Comparison of ENCODE assay signal across 38 cellular contexts in the genomic region with DNA sequence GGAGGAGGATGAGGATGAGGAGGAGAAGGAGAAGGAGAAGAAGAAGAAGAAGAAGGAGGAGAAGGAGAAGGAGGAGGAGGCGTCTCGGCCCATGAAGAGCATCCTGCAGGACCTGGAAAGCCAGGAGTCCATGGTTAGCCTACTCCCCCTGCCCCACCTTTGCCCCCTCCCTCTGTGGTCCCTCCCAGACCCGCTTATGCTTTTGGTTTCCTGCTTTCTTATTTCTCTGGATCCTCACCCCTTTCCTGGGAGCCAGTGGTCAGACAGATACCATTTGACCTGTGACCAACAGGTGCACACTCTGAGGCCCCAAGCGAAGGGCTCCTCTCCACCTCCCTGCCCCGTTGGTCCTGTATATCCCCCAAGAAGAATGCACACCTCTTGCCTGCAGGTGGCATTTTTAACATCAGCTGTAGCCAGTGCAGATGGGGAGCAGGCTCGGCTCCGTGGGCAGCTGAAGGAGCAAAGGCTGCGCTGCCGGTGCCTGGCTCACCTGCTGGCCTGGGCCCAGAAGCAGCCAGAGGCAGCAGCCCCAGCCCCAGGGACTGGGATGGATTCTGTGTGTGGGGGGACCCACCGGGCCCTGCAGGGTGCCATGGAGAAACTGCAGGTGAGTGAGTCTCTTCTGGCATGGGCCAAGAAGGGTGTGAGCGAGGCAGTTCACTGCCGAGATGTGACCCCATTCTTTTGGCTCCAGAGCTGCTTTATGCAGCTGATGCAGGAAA. TPM values are rescaled to one million over a fixed set of nuclear protein-coding genes. Genes with fewer than 3 reads are reported as not detected.
"Had no signal": no experiment of that assay in that cellular context is flagged by ENCODE, and none has a peak within 500 bp of the region (broad histone marks: within the 10 kb centered on the region; RNA-seq: fewer than 3 reads in every experiment).

No MANE protein-coding gene starts in this region.

- H3K27ac ChIP-seq: adrenal gland, body of pancreas, brain microvascular endothelial cell, breast epithelium, VCaP had no signal

- H3K4me1 ChIP-seq: adrenal gland, body of pancreas, breast epithelium had no signal

- ATAC-seq: activated CD8-positive, alpha-beta T cell treated with anti-CD3 and anti-CD28 coated beads for 36 hours; activated naive CD4-positive, alpha-beta T cell treated with anti-CD3 and anti-CD28 coated beads, Interleukin-2, amount 50 U/mL, for 72 hours; activated T-cell treated with anti-CD3 and anti-CD28 coated beads, Interleukin-2, amount 50 U/mL, for 4 hours; activated T-cell treated with anti-CD3 and anti-CD28 coated beads, Interleukin-2, amount 50 U/mL, for 72 hours; activated T-helper 17 cell treated with anti-CD3 and anti-CD28 coated beads, Interleukin-2, amount 50 U/mL, for 72 hours; body of pancreas had no signal

- H3K36me3 ChIP-seq: adrenal gland, brain microvascular endothelial cell, breast epithelium had no signal

- H3K9me3 Mint-ChIP-seq: activated CD4-positive, alpha-beta memory T cell treated with anti-CD3 and anti-CD28 coated beads for 36 hours; activated CD8-positive, alpha-beta T cell treated with anti-CD3 and anti-CD28 coated beads for 36 hours; activated naive CD8-positive, alpha-beta T cell treated with anti-CD3 and anti-CD28 coated beads for 36 hours had no signal

- H3K36me3 Mint-ChIP-seq: activated CD4-positive, alpha-beta memory T cell treated with anti-CD3 and anti-CD28 coated beads for 36 hours; activated naive CD8-positive, alpha-beta T cell treated with anti-CD3 and anti-CD28 coated beads for 36 hours had no signal

- H3K4me3 ChIP-seq: adrenal gland, body of pancreas, breast epithelium had no signal

- H3K4me3 Mint-ChIP-seq: activated B cell treated with CpG ODN at 0.5 μM for 24 hours; activated CD4-positive, alpha-beta memory T cell treated with anti-CD3 and anti-CD28 coated beads for 36 hours; activated CD4-positive, alpha-beta T cell treated with anti-CD3 and anti-CD28 coated beads, Interleukin-2, amount 10 ng/mL, durations not matched to agents 24 days and 14 days; activated CD8-positive, alpha-beta T cell treated with anti-CD3 and anti-CD28 coated beads for 36 hours; activated naive CD4-positive, alpha-beta T cell treated with anti-CD3 and anti-CD28 coated beads for 36 hours; activated naive CD8-positive, alpha-beta T cell treated with anti-CD3 and anti-CD28 coated beads for 36 hours; activated T-cell treated with anti-CD3 and anti-CD28 coated beads, Interleukin-2, amount 50 U/mL, for 4 hours; activated T-cell treated with anti-CD3 and anti-CD28 coated beads, Interleukin-2, amount 50 U/mL, for 72 hours; activated T-helper 1 cell treated with anti-CD3 and anti-CD28 coated beads, Interleukin-12 subunit alpha, Interleukin-12 subunit beta, Interleukin-2, Interleukin-4 antibody, amounts not matched to agents 30 ng/mL and 10 ng/mL and 1 ng/mL, durations not matched to agents 14 hours and 24 hours and 36 hours; activated T-helper 17 cell treated with anti-CD3 and anti-CD28 coated beads, Interleukin-2, amount 50 U/mL, for 72 hours; central memory CD8-positive, alpha-beta T cell; T-helper 1 cell treated with Interleukin-12 subunit alpha and Interleukin-12 subunit beta and Interleukin-4 antibody, amounts not matched to agents 30 μg/mL and 1 μg/mL, for 36 hours; T-helper 2 cell treated with Interferon-gamma antibody and Interleukin-4, amounts not matched to agents 5 μg/mL and 100 μg/mL, for 36 hours had no signal

- H3K4me1 Mint-ChIP-seq: activated B cell treated with CpG ODN at 0.5 μM for 24 hours; activated CD4-positive, alpha-beta T cell treated with anti-CD3 and anti-CD28 coated beads, Interleukin-2, amount 10 ng/mL, durations not matched to agents 24 days and 14 days; activated naive CD8-positive, alpha-beta T cell treated with anti-CD3 and anti-CD28 coated beads for 36 hours; activated T-helper 17 cell treated with anti-CD3 and anti-CD28 coated beads, Interleukin-2, amount 50 U/mL, for 72 hours; central memory CD8-positive, alpha-beta T cell had no signal

- H3K27ac Mint-ChIP-seq: activated B cell treated with CpG ODN at 0.5 μM for 24 hours; activated CD4-positive, alpha-beta memory T cell treated with anti-CD3 and anti-CD28 coated beads for 36 hours; activated CD4-positive, alpha-beta T cell treated with anti-CD3 and anti-CD28 coated beads, Interleukin-2, amount 10 ng/mL, durations not matched to agents 24 days and 14 days; activated CD8-positive, alpha-beta T cell treated with anti-CD3 and anti-CD28 coated beads for 36 hours; activated naive CD4-positive, alpha-beta T cell treated with anti-CD3 and anti-CD28 coated beads for 36 hours; activated naive CD4-positive, alpha-beta T cell treated with anti-CD3 and anti-CD28 coated beads, Interleukin-2, amount 50 U/mL, for 72 hours; activated naive CD8-positive, alpha-beta T cell treated with anti-CD3 and anti-CD28 coated beads for 36 hours; activated T-cell treated with anti-CD3 and anti-CD28 coated beads, Interleukin-2, amount 50 U/mL, for 72 hours; activated T-helper 1 cell treated with anti-CD3 and anti-CD28 coated beads, Interleukin-12 subunit alpha, Interleukin-12 subunit beta, Interleukin-2, Interleukin-4 antibody, amounts not matched to agents 30 ng/mL and 10 ng/mL and 1 ng/mL, durations not matched to agents 14 hours and 24 hours and 36 hours; activated T-helper 17 cell treated with anti-CD3 and anti-CD28 coated beads, Interleukin-2, amount 50 U/mL, for 72 hours; T-helper 1 cell treated with Interleukin-12 subunit alpha and Interleukin-12 subunit beta and Interleukin-4 antibody, amounts not matched to agents 30 μg/mL and 1 μg/mL, for 36 hours; T-helper 2 cell treated with Interferon-gamma antibody and Interleukin-4, amounts not matched to agents 5 μg/mL and 100 μg/mL, for 36 hours had no signal

- H3K27me3 ChIP-seq: adrenal gland, body of pancreas, brain microvascular endothelial cell had no signal

- H3K9me3 ChIP-seq: adrenal gland, body of pancreas had no signal

- H3K27me3 Mint-ChIP-seq: activated B cell treated with CpG ODN at 0.5 μM for 24 hours; activated CD4-positive, alpha-beta T cell treated with anti-CD3 and anti-CD28 coated beads, Interleukin-2, amount 10 ng/mL, durations not matched to agents 24 days and 14 days had no signal

- FAIRE-seq: astrocyte, TTC549 had no signal

- DNase-seq: activated B cell treated with CpG ODN at 0.5 μM for 24 hours; activated CD4-positive, alpha-beta memory T cell treated with anti-CD3 and anti-CD28 coated beads for 36 hours; activated CD4-positive, alpha-beta T cell treated with anti-CD3 and anti-CD28 coated beads for 4 hours; activated CD4-positive, alpha-beta T cell treated with anti-CD3 and anti-CD28 coated beads, Interleukin-2, amount 10 ng/mL, durations not matched to agents 24 days and 14 days; activated CD4-positive, alpha-beta T cell treated with anti-CD3 and anti-CD28 coated beads, Interleukin-2, amount 50 U/mL, for 1 hour; activated CD4-positive, alpha-beta T cell treated with anti-CD3 and anti-CD28 coated beads, Interleukin-2, amount 50 U/mL, for 4 hours; activated CD4-positive, CD25-positive, alpha-beta regulatory T cell treated with anti-CD3 and anti-CD28 coated beads, Interleukin-2, amount 50 U/mL, for 72 hours; activated CD8-positive, alpha-beta memory T cell treated with anti-CD3 and anti-CD28 coated beads, Interleukin-2, amount 50 U/mL, for 4 hours; activated CD8-positive, alpha-beta T cell treated with anti-CD3 and anti-CD28 coated beads for 36 hours; activated effector memory CD4-positive, alpha-beta T cell treated with anti-CD3 and anti-CD28 coated beads, Interleukin-2, amount 50 U/mL, for 16 hours; activated gamma-delta T cell treated with Interleukin-2 at 50 U/mL for 16 hours; activated naive CD4-positive, alpha-beta T cell; activated naive CD4-positive, alpha-beta T cell treated with anti-CD3 and anti-CD28 coated beads for 36 hours; activated naive CD4-positive, alpha-beta T cell treated with anti-CD3 and anti-CD28 coated beads, Interleukin-2, amount 50 U/mL, for 16 hours; activated naive CD8-positive, alpha-beta T cell treated with anti-CD3 and anti-CD28 coated beads for 36 hours; activated T-cell treated with anti-CD3 and anti-CD28 coated beads for 4 hours; activated T-cell treated with anti-CD3 and anti-CD28 coated beads, Interleukin-2, amount 50 U/mL, for 1 hour; activated T-cell treated with anti-CD3 and anti-CD28 coated beads, Interleukin-2, amount 50 U/mL, for 4 hours; activated T-cell treated with anti-CD3 and anti-CD28 coated beads, Interleukin-2, amount 50 U/mL, for 72 hours; adrenal gland; amniotic stem cell; aorta; body of pancreas; brain microvascular endothelial cell; cerebellar nuclear complex; T-helper 1 cell; T-helper 2 cell; T-helper 9 cell had no signal

RNA-seq across cellular contexts. Expression of gene ZNF492, which starts 32.1 kb away (rescaled TPM):
- total RNA-seq: astrocyte had no signal
- polyA plus RNA-seq: aorta had no signal
